10 cellular contexts compared by ENCODE assay signal in the genomic region with DNA sequence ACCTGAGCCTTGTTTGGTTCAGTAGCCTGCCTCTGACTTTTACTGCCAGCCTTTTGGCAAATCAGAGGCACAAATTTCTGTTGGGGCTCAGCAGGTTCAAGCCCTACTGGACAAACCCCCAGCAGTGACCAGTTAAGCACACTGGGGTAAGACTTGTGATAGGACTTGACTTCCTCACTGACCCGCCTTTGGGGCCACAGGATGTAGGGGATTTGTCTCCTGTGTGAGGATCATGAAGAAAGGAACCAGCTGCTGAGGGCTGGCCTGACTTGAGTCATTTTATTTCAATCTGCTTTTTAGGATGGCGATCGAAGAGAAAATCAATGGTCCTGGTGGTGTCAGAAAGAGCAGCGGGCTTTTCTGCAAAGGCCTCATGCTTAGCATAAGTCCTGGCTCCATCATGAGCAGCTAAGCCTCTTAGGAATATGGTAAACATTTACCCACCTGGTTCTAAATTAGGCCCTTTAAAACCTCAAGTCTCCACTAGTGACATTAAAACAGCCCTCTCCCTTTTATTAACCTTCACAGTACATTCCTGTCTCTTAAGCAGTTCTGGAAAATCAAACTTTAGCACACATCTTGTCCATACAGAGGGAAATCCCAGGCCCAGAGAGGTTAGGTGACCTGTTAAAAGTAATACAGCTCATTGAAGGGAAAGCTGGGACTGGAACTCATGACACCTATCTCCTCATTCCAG. TPM values are rescaled to one million over a fixed set of nuclear protein-coding genes. Genes with fewer than 3 reads are reported as not detected.
DNase-seq lines count a peak whose midpoint lies in the region; ATAC-seq, FAIRE-seq and TF ChIP-seq lines count a peak whose summit lies in the region.
"Had no signal": no experiment of that assay in that cellular context is flagged by ENCODE, and none has a peak within 500 bp of the region (broad histone marks: within the 10 kb centered on the region; RNA-seq: fewer than 3 reads in every experiment).

No MANE protein-coding gene starts in this region.

- H3K4me2 ChIP-seq in mesenchymal stem cell (ENCODE audit: low read length, poor library complexity, severe bottlenecking), result no peak overlapping the region

- POLR2A ChIA-PET in activated CD8-positive, alpha-beta T cell treated with anti-CD3 and anti-CD28 coated beads, Interleukin-2, amount 10 ng/mL, durations not matched to agents 7 days and 5 days (lab: Charles Lee), result no interaction called here
- POLR2A ChIA-PET in activated CD8-positive, alpha-beta T cell treated with anti-CD3 and anti-CD28 coated beads for 36 hours (lab: Charles Lee), result interaction anchor here (0.7 kb wide), 1 partner anchor 12 kb away, joined by 3 read pairs; no protein-coding TSS in a partner anchor

- no peak overlapping the region for H2BK120ac ChIP-seq in mesenchymal stem cell (ENCODE audit: low read depth, low read length)

- intact Hi-C loops in activated CD8-positive, alpha-beta T cell treated with anti-CD3 and anti-CD28 coated beads for 36 hours (cut with micrococcal nuclease), result no loop called here
- intact Hi-C loops in thyroid gland (cut with DNase I), result no loop called here

- no peak for ATAC-seq in activated CD8-positive, alpha-beta T cell treated with anti-CD3 and anti-CD28 coated beads, Interleukin-2, amount 10 ng/mL, durations not matched to agents 7 days and 5 days
- no peak for ATAC-seq in activated CD8-positive, alpha-beta T cell treated with anti-CD3 and anti-CD28 coated beads for 36 hours
- ATAC-seq in HG03139 (IDR thresholded peaks at IDR 0.05; ENCODE audit: unreplicated experiment) (no peak), GM21423 (IDR thresholded peaks at IDR 0.05; ENCODE audit: unreplicated experiment) (no peak)
- ATAC-seq: PC-3 had no signal

- H2AK5ac ChIP-seq in mesenchymal stem cell (ENCODE audit: low read length, severe bottlenecking), result no peak overlapping the region

- peak overlapping the region; percentile 40 for H3K27ac Mint-ChIP-seq in activated CD8-positive, alpha-beta T cell treated with anti-CD3 and anti-CD28 coated beads, Interleukin-2, amount 10 ng/mL, durations not matched to agents 7 days and 5 days
- no peak overlapping the region for H3K27ac Mint-ChIP-seq in activated CD8-positive, alpha-beta T cell treated with anti-CD3 and anti-CD28 coated beads for 36 hours

- no peak for TF ChIP-seq POLR2A in thyroid gland (IDR thresholded peaks at IDR 0.05)

- H3K36me3 ChIP-seq in WERI-Rb-1 (no peaks in the 10 kb centered on the region), mesenchymal stem cell (ENCODE audit: control insufficient read depth in 1 of 2, insufficient read depth in 2 of 2, low read depth in 1 of 2, low read length in 2 of 2) (peaks cover 5 to 12% of the 10 kb centered on the region in 2 experiments), thyroid gland (no peaks in the 10 kb centered on the region), small intestine (ENCODE audit: control insufficient read depth in 2 of 2, insufficient read depth in 2 of 2, low read length in 2 of 2) (no peaks in the 10 kb centered on the region)

- H3K27me3 ChIP-seq in WERI-Rb-1 (ENCODE audit: insufficient read depth, low read depth, severe bottlenecking) (no peaks in the 10 kb centered on the region), mesenchymal stem cell (ENCODE audit: control insufficient read depth in 1 of 2, insufficient read depth in 1 of 2, low read length in 2 of 2) (no peaks in the 10 kb centered on the region), thyroid gland (no peaks in the 10 kb centered on the region), small intestine (ENCODE audit: control insufficient read depth in 2 of 2, insufficient read depth in 2 of 2, low read length in 2 of 2) (no peaks in the 10 kb centered on the region)

- DNase-seq in activated CD8-positive, alpha-beta T cell treated with anti-CD3 and anti-CD28 coated beads, Interleukin-2, amount 10 ng/mL, durations not matched to agents 7 days and 5 days, result no peak
- no peak for DNase-seq in activated CD8-positive, alpha-beta T cell treated with anti-CD3 and anti-CD28 coated beads for 36 hours
- DNase-seq in WERI-Rb-1 (peak; percentile 94), mesenchymal stem cell (peak; percentile 45), thyroid gland (no peak), small intestine (no peak)
- DNase-seq: activated naive CD4-positive, alpha-beta T cell; PC-3 had no signal

- H3K4me1 ChIP-seq in mesenchymal stem cell (ENCODE audit: control insufficient read depth, insufficient read depth, low read depth, low read length), result peaks cover 23% of the 10 kb centered on the region
- peaks cover 62 to 89% of the 10 kb centered on the region in 2 donors for H3K4me1 ChIP-seq in thyroid gland
- peaks cover 36 to 39% of the 10 kb centered on the region in 2 donors for H3K4me1 ChIP-seq in small intestine (ENCODE audit: control insufficient read depth in 2 of 2, insufficient read depth in 1 of 2, low read depth in 1 of 2, low read length in 1 of 2)

- H3K14ac ChIP-seq in mesenchymal stem cell (ENCODE audit: low read length in 2 of 2), result no peak overlapping the region

- FAIRE-seq in small intestine (lab: Jason Lieb, UNC), result no peak

- CTCF ChIA-PET in activated CD8-positive, alpha-beta T cell treated with anti-CD3 and anti-CD28 coated beads, Interleukin-2, amount 10 ng/mL, durations not matched to agents 7 days and 5 days (lab: Charles Lee), result interaction anchor here (0.8 to 2.1 kb wide), 3 partner anchors 9 to 86 kb away, joined by 3 to 6 read pairs (median 4); no protein-coding TSS in a partner anchor
- CTCF ChIA-PET in activated CD8-positive, alpha-beta T cell treated with anti-CD3 and anti-CD28 coated beads for 36 hours (lab: Charles Lee), result interaction anchor here (0.6 to 1.3 kb wide), 4 partner anchors 18 to 36 kb away, joined by 3 read pairs; no protein-coding TSS in a partner anchor

- H3K23ac ChIP-seq in mesenchymal stem cell (ENCODE audit: low read length in 2 of 2), result no peak overlapping the region

- H2BK12ac ChIP-seq in mesenchymal stem cell (ENCODE audit: low read length in 2 of 2), result no peak overlapping the region

- no peak overlapping the region for H3K9ac ChIP-seq in mesenchymal stem cell (ENCODE audit: low read length)

- peaks cover 47% of the 10 kb centered on the region for H3K4me1 Mint-ChIP-seq in activated CD8-positive, alpha-beta T cell treated with anti-CD3 and anti-CD28 coated beads, Interleukin-2, amount 10 ng/mL, durations not matched to agents 7 days and 5 days (ENCODE audit: low read depth)
- peaks cover 69% of the 10 kb centered on the region for H3K4me1 Mint-ChIP-seq in activated CD8-positive, alpha-beta T cell treated with anti-CD3 and anti-CD28 coated beads for 36 hours (ENCODE audit: low read depth)

- H3K4me3 Mint-ChIP-seq in activated CD8-positive, alpha-beta T cell treated with anti-CD3 and anti-CD28 coated beads, Interleukin-2, amount 10 ng/mL, durations not matched to agents 7 days and 5 days, result no peak overlapping the region
- H3K4me3 Mint-ChIP-seq in activated CD8-positive, alpha-beta T cell treated with anti-CD3 and anti-CD28 coated beads for 36 hours, result no peak overlapping the region

- no peak overlapping the region for H2BK15ac ChIP-seq in mesenchymal stem cell (ENCODE audit: low read depth, poor library complexity, severe bottlenecking)

- WGBS in mesenchymal stem cell, result 82% methylated on average over 4 of the region's 4 CpGs
- WGBS in thyroid gland, 2 donors, result 86 to 92% methylated on average over 4 of the region's 4 CpGs
- WGBS in small intestine, 3 donors, result 75 to 94% (median 84%) methylated on average over 4 of the region's 4 CpGs

- H3K4ac ChIP-seq in mesenchymal stem cell (ENCODE audit: low read depth in 1 of 2, low read length in 2 of 2), result no peak overlapping the region

- H3K79me1 ChIP-seq in mesenchymal stem cell (replicated peaks; ENCODE audit: low read length, poor library complexity, severe bottlenecking), result peaks cover 25% of the 10 kb centered on the region

- no peaks in the 10 kb centered on the region for H3K27me3 Mint-ChIP-seq in activated CD8-positive, alpha-beta T cell treated with anti-CD3 and anti-CD28 coated beads, Interleukin-2, amount 10 ng/mL, durations not matched to agents 7 days and 5 days (ENCODE audit: low read depth)
- H3K27me3 Mint-ChIP-seq in activated CD8-positive, alpha-beta T cell treated with anti-CD3 and anti-CD28 coated beads for 36 hours, result no peaks in the 10 kb centered on the region

- no peak overlapping the region for H4K8ac ChIP-seq in mesenchymal stem cell (ENCODE audit: low read length)

- H3K36me3 Mint-ChIP-seq in activated CD8-positive, alpha-beta T cell treated with anti-CD3 and anti-CD28 coated beads, Interleukin-2, amount 10 ng/mL, durations not matched to agents 7 days and 5 days (ENCODE audit: low read depth), result peaks cover 17% of the 10 kb centered on the region
- H3K36me3 Mint-ChIP-seq in activated CD8-positive, alpha-beta T cell treated with anti-CD3 and anti-CD28 coated beads for 36 hours (ENCODE audit: low read depth), result peaks cover 18% of the 10 kb centered on the region

- no peak for TF ChIP-seq CTCF in activated CD8-positive, alpha-beta T cell treated with anti-CD3 and anti-CD28 coated beads for 36 hours (IDR thresholded peaks at IDR 0.05)
- no peak for TF ChIP-seq CTCF in WERI-Rb-1 (IDR thresholded peaks at IDR 0.05; ENCODE audit: low read depth, low read length)
- no peak for TF ChIP-seq CTCF in thyroid gland (IDR thresholded peaks at IDR 0.05)

- no peak overlapping the region for H4K91ac ChIP-seq in mesenchymal stem cell (ENCODE audit: low read length)

- no peak overlapping the region for H3K18ac ChIP-seq in mesenchymal stem cell (ENCODE audit: low read depth in 1 of 2, low read length in 2 of 2)

- no peak overlapping the region for H2BK5ac ChIP-seq in mesenchymal stem cell (ENCODE audit: low read depth, low read length, poor library complexity, severe bottlenecking)

- no peak overlapping the region for H3K4me3 ChIP-seq in WERI-Rb-1 (ENCODE audit: low read depth, low read length)
- H3K4me3 ChIP-seq in mesenchymal stem cell (ENCODE audit: insufficient read depth in 1 of 2, low read depth in 1 of 2, low read length in 2 of 2), result no peak overlapping the region
- no peak overlapping the region for H3K4me3 ChIP-seq in thyroid gland (replicated peaks in 1 of 3)
- H3K4me3 ChIP-seq in small intestine (ENCODE audit: low read depth in 1 of 2, low read length in 2 of 2), result no peak overlapping the region

- H3K9me3 Mint-ChIP-seq in activated CD8-positive, alpha-beta T cell treated with anti-CD3 and anti-CD28 coated beads, Interleukin-2, amount 10 ng/mL, durations not matched to agents 7 days and 5 days (ENCODE audit: insufficient read depth), result no peaks in the 10 kb centered on the region
- H3K9me3 Mint-ChIP-seq in activated CD8-positive, alpha-beta T cell treated with anti-CD3 and anti-CD28 coated beads for 36 hours, result no peaks in the 10 kb centered on the region

- peak overlapping the region; percentile 77 for H3K27ac ChIP-seq in WERI-Rb-1
- H3K27ac ChIP-seq in mesenchymal stem cell (ENCODE audit: low read length, poor library complexity, severe bottlenecking), result no peak overlapping the region
- peak overlapping the region; percentile 77 to 87 (median 81) for H3K27ac ChIP-seq in thyroid gland
- H3K27ac ChIP-seq in small intestine (ENCODE audit: low read depth in 1 of 2, low read length in 1 of 2), result peak overlapping the region in 1 of 2 donors; percentile 0

- no peak overlapping the region for H2AFZ ChIP-seq in mesenchymal stem cell (ENCODE audit: low read depth, low read length)

- no peaks in the 10 kb centered on the region for H3K9me3 ChIP-seq in WERI-Rb-1 (ENCODE audit: severe bottlenecking)
- no peaks in the 10 kb centered on the region for H3K9me3 ChIP-seq in mesenchymal stem cell (ENCODE audit: control insufficient read depth, low read length)
- H3K9me3 ChIP-seq in thyroid gland, result no peaks in the 10 kb centered on the region
- H3K9me3 ChIP-seq in small intestine (ENCODE audit: control insufficient read depth, low read depth), result no peaks in the 10 kb centered on the region

RNA-seq across cellular contexts. Expression of gene CHMP4B, which starts 16.6 kb away (rescaled TPM):
- 10 to 100 TPM; 86.7 to 93.2 TPM for total RNA-seq in activated CD8-positive, alpha-beta T cell treated with anti-CD3 and anti-CD28 coated beads, Interleukin-2, amount 10 ng/mL, durations not matched to agents 7 days and 5 days
- total RNA-seq in activated CD8-positive, alpha-beta T cell treated with anti-CD3 and anti-CD28 coated beads for 36 hours, result 10 to 100 TPM; 82.0 to 82.9 TPM
- 93.8 TPM for polyA plus RNA-seq in mesenchymal stem cell (2013, experiment 1 of 2)
- 92.8 TPM for polyA plus RNA-seq in mesenchymal stem cell (2013, experiment 2 of 2)
- 10 to 100 TPM; 70.3 to 93.5 (median 85.7) TPM for total RNA-seq in thyroid gland
- 100 to 1,000 TPM; 147 to 218 (median 199) TPM for polyA plus RNA-seq in small intestine

Comparison
In these comparisons a context has a peak if more than half of its experiments do, and no peak if none do; other contexts are left out.
1. DNase-seq: peak in WERI-Rb-1 (single experiment) and mesenchymal stem cell (single experiment); none in activated CD8-positive, alpha-beta T cell treated with anti-CD3 and anti-CD28 coated beads, Interleukin-2, amount 10 ng/mL, durations not matched to agents 7 days and 5 days (single experiment), activated CD8-positive, alpha-beta T cell treated with anti-CD3 and anti-CD28 coated beads for 36 hours (single experiment), thyroid gland (0 of 2) and small intestine (single experiment).